17 cellular contexts compared by ENCODE assay signal in genomic region chr16:67417333-67418061, GRCh38. TPM values are rescaled to one million over a fixed set of nuclear protein-coding genes. Genes with fewer than 3 reads are reported as not detected.
DNase-seq lines count a peak whose midpoint lies in the region; ATAC-seq and TF ChIP-seq lines count a peak whose summit lies in the region.
"Had no signal": no experiment of that assay in that cellular context is flagged by ENCODE, and none has a peak within 500 bp of the region (broad histone marks: within the 10 kb centered on the region; RNA-seq: fewer than 3 reads in every experiment).

No MANE protein-coding gene starts in this region.

- intact Hi-C loops in CD8-positive, alpha-beta T cell (cut with DNase I, micrococcal nuclease): loop anchor here in 1 of 2 experiments (5.0 to 10.0 kb wide), 2 partner anchors 440 to 463 kb away; no protein-coding TSS in a partner anchor

- no peaks in the 10 kb centered on the region for H3K36me3 Mint-ChIP-seq in CD8-positive, alpha-beta T cell
- peaks cover 2% of the 10 kb centered on the region for H3K36me3 Mint-ChIP-seq in IgD-negative memory B cell
- H3K36me3 Mint-ChIP-seq in effector memory CD8-positive, alpha-beta T cell (ENCODE audit: insufficient read depth): peaks cover 3% of the 10 kb centered on the region
- peaks cover 2% of the 10 kb centered on the region for H3K36me3 Mint-ChIP-seq in neural progenitor cell

- H2AFZ ChIP-seq in neural progenitor cell (replicated peaks): no peak overlapping the region

- no peaks in the 10 kb centered on the region for H4K20me1 ChIP-seq in neural progenitor cell (ENCODE audit: low read depth)

- no peaks in the 10 kb centered on the region for H3F3A ChIP-seq in neural progenitor cell (ENCODE audit: low read depth)

- H3K79me2 ChIP-seq in neural progenitor cell (ENCODE audit: low read depth): no peaks in the 10 kb centered on the region

- POLR2A ChIA-PET in CD8-positive, alpha-beta T cell (lab: Charles Lee): no interaction called here

- H3K4me3 Mint-ChIP-seq in CD8-positive, alpha-beta T cell: peak overlapping the region; percentile 42
- H3K4me3 Mint-ChIP-seq in IgD-negative memory B cell (peak overlapping the region; percentile 8 to 76 (median 60)), neural progenitor cell (peak overlapping the region; percentile 72)
- H3K4me3 Mint-ChIP-seq in effector memory CD8-positive, alpha-beta T cell: peak overlapping the region; percentile 59 to 75

- no peak overlapping the region for H3K9ac ChIP-seq in neural progenitor cell

- DNase-seq in CD8-positive, alpha-beta T cell: no peak
- no peak for DNase-seq in effector memory CD8-positive, alpha-beta T cell
- DNase-seq in neural progenitor cell (ENCODE audit: low spot score): no peak
- no peak for DNase-seq in omental fat pad (ENCODE audit: low spot score)
- DNase-seq: activated T-cell treated with anti-CD3 and anti-CD28 coated beads, Interleukin-2, amount 50 U/mL, for 1 hour; GOT3; Karpas-422; NCI-H1092 treated with DMSO at 0.1 percent for 48 hours; NCI-H510A; thyroid gland had no signal

- peaks cover 5% of the 10 kb centered on the region for H3K4me1 ChIP-seq in CD8-positive, alpha-beta T cell (ENCODE audit: insufficient read depth, low read length)
- no peaks in the 10 kb centered on the region for H3K4me1 ChIP-seq in neural progenitor cell

- no peak overlapping the region for H3K27ac ChIP-seq in CD8-positive, alpha-beta T cell (ENCODE audit: low read depth, low read length)
- H3K27ac ChIP-seq in neural progenitor cell: no peak overlapping the region

- ATAC-seq in CD8-positive, alpha-beta T cell: no peak
- no peak for ATAC-seq in effector memory CD8-positive, alpha-beta T cell (replicated peaks)
- ATAC-seq in omental fat pad (ENCODE audit: low FRiP score) (no peak), GM18868 (IDR thresholded peaks at IDR 0.05; ENCODE audit: unreplicated experiment) (no peak), HG03439 (IDR thresholded peaks at IDR 0.05; ENCODE audit: unreplicated experiment) (no peak)
- ATAC-seq: SK-N-SH treated with all-trans-retinoic acid at 6 μM for 48 hours had no signal

- H3K9me3 ChIP-seq in CD8-positive, alpha-beta T cell (ENCODE audit: low read length): no peaks in the 10 kb centered on the region
- H3K9me3 ChIP-seq in neural progenitor cell (ENCODE audit: low read depth): no peaks in the 10 kb centered on the region
- H3K9me3 ChIP-seq: right atrium auricular region, thyroid gland had no signal

- CTCF ChIA-PET in CD8-positive, alpha-beta T cell (lab: Charles Lee): interaction anchor here (0.8 to 2.0 kb wide), 5 partner anchors 11 to 135 kb away, joined by 3 to 8 read pairs (median 5); no protein-coding TSS in a partner anchor

- no peaks in the 10 kb centered on the region for H3K27me3 ChIP-seq in CD8-positive, alpha-beta T cell (ENCODE audit: insufficient read depth, low read length)
- H3K27me3 ChIP-seq in neural progenitor cell: peaks cover 27% of the 10 kb centered on the region
- H3K27me3 ChIP-seq: right atrium auricular region, thyroid gland had no signal

- no peak for TF ChIP-seq CTCF in CD8-positive, alpha-beta T cell (IDR thresholded peaks at IDR 0.05)
- TF ChIP-seq CTCF in neural progenitor cell (IDR thresholded peaks at IDR 0.05) (no peak), omental fat pad (IDR thresholded peaks at IDR 0.05) (no peak)

- peaks cover 28% of the 10 kb centered on the region for H3K27me3 Mint-ChIP-seq in CD8-positive, alpha-beta T cell (ENCODE audit: low read depth)
- peaks cover 10% of the 10 kb centered on the region for H3K27me3 Mint-ChIP-seq in IgD-negative memory B cell
- peaks cover 17 to 48% of the 10 kb centered on the region in 2 donors for H3K27me3 Mint-ChIP-seq in effector memory CD8-positive, alpha-beta T cell
- H3K27me3 Mint-ChIP-seq in neural progenitor cell (ENCODE audit: insufficient read depth, low read depth): peaks cover 7% of the 10 kb centered on the region

- H3K4me1 Mint-ChIP-seq in CD8-positive, alpha-beta T cell (ENCODE audit: low read depth): peaks cover 7% of the 10 kb centered on the region
- H3K4me1 Mint-ChIP-seq in IgD-negative memory B cell (peaks cover 5 to 9% (median 6%) of the 10 kb centered on the region in 3 donors), neural progenitor cell (peaks cover 20% of the 10 kb centered on the region)
- H3K4me1 Mint-ChIP-seq in effector memory CD8-positive, alpha-beta T cell (ENCODE audit: low read depth in 2 of 2): peaks cover 10 to 11% of the 10 kb centered on the region in 2 donors

- H3K4me2 ChIP-seq in neural progenitor cell: no peak overlapping the region

- no peak overlapping the region for H3K27ac Mint-ChIP-seq in CD8-positive, alpha-beta T cell
- peak overlapping the region in 2 of 3 donors; percentile 46 to 76 for H3K27ac Mint-ChIP-seq in IgD-negative memory B cell
- H3K27ac Mint-ChIP-seq in effector memory CD8-positive, alpha-beta T cell: no peak overlapping the region
- H3K27ac Mint-ChIP-seq in neural progenitor cell: peak overlapping the region; percentile 61

- no peaks in the 10 kb centered on the region for H3K36me3 ChIP-seq in CD8-positive, alpha-beta T cell (ENCODE audit: insufficient read depth, low read length)
- H3K36me3 ChIP-seq in neural progenitor cell: no peaks in the 10 kb centered on the region
- H3K36me3 ChIP-seq: right atrium auricular region, thyroid gland had no signal

- H3K9me3 Mint-ChIP-seq in CD8-positive, alpha-beta T cell: no peaks in the 10 kb centered on the region
- no peaks in the 10 kb centered on the region for H3K9me3 Mint-ChIP-seq in IgD-negative memory B cell
- no peaks in the 10 kb centered on the region for H3K9me3 Mint-ChIP-seq in effector memory CD8-positive, alpha-beta T cell
- no peaks in the 10 kb centered on the region for H3K9me3 Mint-ChIP-seq in neural progenitor cell

- H3K4me3 ChIP-seq in CD8-positive, alpha-beta T cell (ENCODE audit: low read depth, low read length): no peak overlapping the region
- no peak overlapping the region for H3K4me3 ChIP-seq in neural progenitor cell
- H3K4me3 ChIP-seq: lung had no signal

RNA-seq across cellular contexts. Expression of gene ZDHHC1, which starts 1.2 kb away (rescaled TPM):
- not detected for total RNA-seq in CD8-positive, alpha-beta T cell
- polyA plus RNA-seq in IgD-negative memory B cell: 0.33 TPM
- total RNA-seq in neural progenitor cell (ENCODE audit: low replicate concordance): 1.5 and 2.2 TPM in 2 replicates
- 10 to 100 TPM in 2 of 4 donors, 1 to 10 TPM in 2; 8.0 to 14.2 (median 11.4) TPM for total RNA-seq in omental fat pad

RNA-seq across cellular contexts. Expression of gene HSD11B2, which starts 13.4 kb away (rescaled TPM):
- total RNA-seq in CD8-positive, alpha-beta T cell: not detected
- not detected for polyA plus RNA-seq in IgD-negative memory B cell
- total RNA-seq in neural progenitor cell (ENCODE audit: low replicate concordance) (1.6 TPM in 1 of 2 replicates, not detected in the other), omental fat pad (1 to 10 TPM in 3 of 4 donors, not detected in 1; 1.7 to 2.7 (median 2.0) TPM)
- total RNA-seq: right atrium auricular region, RPMI7951 had no signal

RNA-seq across cellular contexts. Expression of gene TPPP3, which starts 24.2 kb away (rescaled TPM):
- total RNA-seq in CD8-positive, alpha-beta T cell: not detected
- not detected for polyA plus RNA-seq in IgD-negative memory B cell
- 0.96 TPM in 1 of 2 replicates, not detected in the other for total RNA-seq in neural progenitor cell (ENCODE audit: low replicate concordance)
- 10 to 100 TPM in 2 of 4 donors, 1 to 10 TPM in 2; 1.0 to 24.9 (median 8.9) TPM for total RNA-seq in omental fat pad

Comparison
In these comparisons a context has a peak if more than half of its experiments do, and no peak if none do; other contexts are left out.
1. H3K27ac Mint-ChIP-seq: peak in IgD-negative memory B cell (2 of 3) and neural progenitor cell (single experiment); none in CD8-positive, alpha-beta T cell (single experiment) and effector memory CD8-positive, alpha-beta T cell (0 of 2).
2. Peak in every context shown above with its lines, with median percentiles within 50 percentile points of each other: H3K4me3 Mint-ChIP-seq.